In the genomic region with DNA sequence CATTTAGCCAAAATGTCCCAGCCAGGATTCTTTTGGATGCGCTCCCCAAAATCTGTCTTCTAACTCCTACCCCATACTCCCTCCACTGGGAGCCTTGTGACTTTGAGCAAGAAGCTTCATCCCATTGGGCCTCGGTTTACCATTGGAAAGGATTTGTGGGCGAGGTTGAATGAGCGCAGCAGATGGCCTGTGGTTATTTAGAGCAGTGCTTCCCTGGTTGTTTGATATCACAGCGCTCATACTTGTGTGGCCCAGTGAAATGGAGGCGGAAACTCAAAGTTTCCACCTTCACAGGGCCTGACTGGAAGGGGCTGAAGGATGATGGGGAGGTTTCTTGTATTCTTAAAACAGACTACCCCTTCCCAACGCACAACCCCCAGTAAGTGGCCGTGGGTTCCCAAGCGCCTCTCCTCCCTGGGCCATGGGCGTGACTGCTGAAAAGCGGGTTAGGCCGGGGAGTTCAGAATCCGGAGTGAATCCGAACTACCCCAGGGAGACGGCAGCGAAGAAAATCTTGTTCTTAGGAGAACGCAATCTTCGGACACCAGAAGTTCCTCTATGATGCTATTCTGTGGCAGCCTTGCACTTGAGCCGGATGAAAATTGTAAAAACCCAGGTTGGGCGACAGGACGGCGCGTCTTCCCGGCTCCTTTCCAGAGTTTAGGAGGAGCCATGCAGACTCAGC, we compare ENCODE assay signal across 8 cellular contexts. TPM values are rescaled to one million over a fixed set of nuclear protein-coding genes. Genes with fewer than 3 reads are reported as not detected.
DNase-seq lines count a peak whose midpoint lies in the region; ATAC-seq and TF ChIP-seq lines count a peak whose summit lies in the region.

No MANE protein-coding gene starts in this region.

- peaks cover 95% of the 10 kb centered on the region for H3K36me3 Mint-ChIP-seq in activated T-cell treated with anti-CD3 and anti-CD28 coated beads, Interleukin-2, amount 50 U/mL, for 24 hours (ENCODE audit: low read depth)

- TF ChIP-seq POLR2A in body of pancreas (IDR thresholded peaks at IDR 0.05): no peak
- no peak for TF ChIP-seq POLR2A in lower leg skin (IDR thresholded peaks at IDR 0.05)
- no peak for TF ChIP-seq POLR2A in upper lobe of left lung (IDR thresholded peaks at IDR 0.05)

- TF ChIP-seq CTCF in body of pancreas (IDR thresholded peaks at IDR 0.05): no peak
- no peak for TF ChIP-seq CTCF in lower leg skin (IDR thresholded peaks at IDR 0.05)
- no peak for TF ChIP-seq CTCF in upper lobe of left lung (IDR thresholded peaks at IDR 0.05)

- H3K27me3 Mint-ChIP-seq in activated T-cell treated with anti-CD3 and anti-CD28 coated beads, Interleukin-2, amount 50 U/mL, for 24 hours: no peaks in the 10 kb centered on the region

- H3K36me3 ChIP-seq in body of pancreas (replicated peaks in 1 of 2; ENCODE audit: insufficient read depth in 1 of 2, low read depth in 2 of 2) (peaks cover 7 to 16% of the 10 kb centered on the region in 2 donors), upper lobe of left lung (peaks cover 23 to 58% (median 38%) of the 10 kb centered on the region in 4 donors)

- WGBS in body of pancreas, 2 donors: 10 to 18% methylated on average over 16 to 24 of the region's 24 CpGs
- 9 to 11% methylated on average over 21 to 24 of the region's 24 CpGs for WGBS in lower leg skin, 2 donors
- 12 to 20% methylated on average over 16 to 24 of the region's 24 CpGs for WGBS in upper lobe of left lung, 2 donors

- H3K4me3 ChIP-seq in body of pancreas (peak overlapping the region; percentile 92 to 99), lower leg skin (ENCODE audit: low read depth, poor library complexity, severe bottlenecking) (peak overlapping the region; percentile 41), upper lobe of left lung (peak overlapping the region; percentile 76 to 98 (median 94))

- peaks cover 67% of the 10 kb centered on the region for H3K4me1 Mint-ChIP-seq in activated T-cell treated with anti-CD3 and anti-CD28 coated beads, Interleukin-2, amount 50 U/mL, for 24 hours (ENCODE audit: low read depth)

- H3K9me3 ChIP-seq in body of pancreas: no peaks in the 10 kb centered on the region
- no peaks in the 10 kb centered on the region for H3K9me3 ChIP-seq in upper lobe of left lung

- peaks cover 35% of the 10 kb centered on the region for H3K4me1 ChIP-seq in body of pancreas
- peaks cover 36 to 40% (median 39%) of the 10 kb centered on the region in 4 donors for H3K4me1 ChIP-seq in upper lobe of left lung

- intact Hi-C loops in body of pancreas (cut with DNase I) (no loop called here), lower leg skin (cut with DNase I; ENCODE audit: low total_unique reads) (no loop called here), head of caudate nucleus (cut with DNase I) (no loop called here)

- no peaks in the 10 kb centered on the region for H3K27me3 ChIP-seq in body of pancreas
- H3K27me3 ChIP-seq in upper lobe of left lung: no peaks in the 10 kb centered on the region

- H3K27ac Mint-ChIP-seq in activated T-cell treated with anti-CD3 and anti-CD28 coated beads, Interleukin-2, amount 50 U/mL, for 24 hours: peak overlapping the region; percentile 99

- DNase-seq in activated T-cell treated with anti-CD3 and anti-CD28 coated beads, Interleukin-2, amount 50 U/mL, for 24 hours: no peak
- DNase-seq in activated T-cell treated with anti-CD3 and anti-CD28 coated beads, Interleukin-2, amount 50 U/mL, for 1 hour: no peak
- DNase-seq in NCI-H69 (lab: John Stamatoyannopoulos, UW) (peak; percentile 79), body of pancreas (peak in 1 of 4 donors; percentile 39), lower leg skin (ENCODE audit: low spot score in 2 of 2) (no peak), upper lobe of left lung (no peak), NCI-H526 treated with DMSO at 0.1 percent for 48 hours (lab: John Stamatoyannopoulos, UW) (no peak), head of caudate nucleus (no peak)

- H3K27ac ChIP-seq in body of pancreas (peak overlapping the region; percentile 97 to 98 (median 98)), upper lobe of left lung (peak overlapping the region; percentile 98 to 100 (median 99))

- TF ChIP-seq EP300 in upper lobe of left lung (IDR thresholded peaks at IDR 0.05): no peak

- no peaks in the 10 kb centered on the region for H3K9me3 Mint-ChIP-seq in activated T-cell treated with anti-CD3 and anti-CD28 coated beads, Interleukin-2, amount 50 U/mL, for 24 hours

- peak overlapping the region; percentile 96 for H3K4me3 Mint-ChIP-seq in activated T-cell treated with anti-CD3 and anti-CD28 coated beads, Interleukin-2, amount 50 U/mL, for 24 hours

- ATAC-seq in body of pancreas: peak; percentile 1
- no peak for ATAC-seq in upper lobe of left lung (ENCODE audit: low FRiP score in 2 of 2)

RNA-seq across cellular contexts. Expression of gene ATF4, which starts 1.2 kb away (rescaled TPM):
- 100 to 1,000 TPM; 262 to 356 TPM for total RNA-seq in body of pancreas
- 100 to 1,000 TPM; 214 to 336 (median 309) TPM for total RNA-seq in lower leg skin
- total RNA-seq in upper lobe of left lung: 100 to 1,000 TPM; 255 to 402 (median 364) TPM

RNA-seq across cellular contexts. Expression of gene RPS19BP1, which starts 13.4 kb away (rescaled TPM):
- total RNA-seq in body of pancreas: 100 to 1,000 TPM in 1 of 2 donors, 10 to 100 TPM in 1; 87.2 to 141 TPM
- 100 to 1,000 TPM in 3 of 4 donors, 10 to 100 TPM in 1; 93.4 to 157 (median 121) TPM for total RNA-seq in lower leg skin
- 100 to 1,000 TPM in 4 of 6 donors, 10 to 100 TPM in 2; 71.2 to 168 (median 106) TPM for total RNA-seq in upper lobe of left lung

RNA-seq across cellular contexts. Expression of gene MIEF1, which starts 17.0 kb away (rescaled TPM):
- total RNA-seq in body of pancreas: 10 to 100 TPM in 1 of 2 donors, 1 to 10 TPM in 1; 9.1 to 14.8 TPM
- total RNA-seq in lower leg skin: 10 to 100 TPM; 12.8 to 27.1 (median 20.2) TPM
- 10 to 100 TPM; 10.5 to 35.3 (median 25.6) TPM for total RNA-seq in upper lobe of left lung

RNA-seq across cellular contexts. Expression of gene CACNA1I, which starts 51.4 kb away (rescaled TPM):
- total RNA-seq in body of pancreas (under 1 TPM; 0.33 to 0.52 TPM), lower leg skin (under 1 TPM; 0.13 to 0.27 (median 0.21) TPM), upper lobe of left lung (1 to 10 TPM in 1 of 6 donors, under 1 TPM in 5; 0.15 to 4.2 (median 0.34) TPM)

Comparison
In these comparisons a context has a peak if more than half of its experiments do, and no peak if none do; other contexts are left out.
1. H3K4me3 ChIP-seq: peak in every context shown above with its lines; median percentile 96 in body of pancreas; 94 in upper lobe of left lung; 41 in lower leg skin.